In genomic region chr11:134623711-134624110, GRCh38 we compare ENCODE assay signal across 22 cellular contexts.
"Had no signal": no experiment of that assay in that cellular context is flagged by ENCODE, and none has a peak within 500 bp of the region (broad histone marks: within the 10 kb centered on the region; RNA-seq: fewer than 3 reads in every experiment).

No MANE protein-coding gene starts in this region.

- H3K4me1 ChIP-seq: esophagus squamous epithelium, gastrocnemius medialis, heart right ventricle, left lung, lower lobe of right lung had no signal

- H3K27ac Mint-ChIP-seq: immature natural killer cell had no signal

- H3K4me3 ChIP-seq: coronary artery, dorsolateral prefrontal cortex, esophagus squamous epithelium, gastrocnemius medialis, heart right ventricle, left lung, lower lobe of right lung had no signal

- H3K9me3 ChIP-seq: esophagus squamous epithelium, gastrocnemius medialis, heart right ventricle, left lung, lower lobe of right lung had no signal

- H3K9me3 Mint-ChIP-seq: immature natural killer cell had no signal

- H3K27me3 ChIP-seq: dorsolateral prefrontal cortex, gastrocnemius medialis had no signal

- H3K4me1 Mint-ChIP-seq: immature natural killer cell had no signal

- H3K4me3 Mint-ChIP-seq: immature natural killer cell had no signal

- H3K36me3 ChIP-seq: esophagus squamous epithelium, gastrocnemius medialis, heart right ventricle, left lung, lower lobe of right lung had no signal

- DNase-seq: dermis blood vessel endothelial cell; dorsolateral prefrontal cortex; effector CD4-positive, alpha-beta T cell; effector memory CD4-positive, alpha-beta T cell; erythroblast; esophagus squamous epithelium; foreskin fibroblast; foreskin melanocyte; gastrocnemius medialis; glutamatergic neuron; heart right ventricle; hippocampal formation; immature natural killer cell; islet precursor cell; left cardiac atrium; left lung; left ventricle myocardium superior; lower lobe of right lung; mesenchymal stem cell; midbrain had no signal

- H3K36me3 Mint-ChIP-seq: immature natural killer cell had no signal

- H3K27ac ChIP-seq: coronary artery, dorsolateral prefrontal cortex, epithelial cell of prostate, esophagus squamous epithelium, gastrocnemius medialis, heart right ventricle, left lung, lower lobe of right lung had no signal
